In the genomic region with DNA sequence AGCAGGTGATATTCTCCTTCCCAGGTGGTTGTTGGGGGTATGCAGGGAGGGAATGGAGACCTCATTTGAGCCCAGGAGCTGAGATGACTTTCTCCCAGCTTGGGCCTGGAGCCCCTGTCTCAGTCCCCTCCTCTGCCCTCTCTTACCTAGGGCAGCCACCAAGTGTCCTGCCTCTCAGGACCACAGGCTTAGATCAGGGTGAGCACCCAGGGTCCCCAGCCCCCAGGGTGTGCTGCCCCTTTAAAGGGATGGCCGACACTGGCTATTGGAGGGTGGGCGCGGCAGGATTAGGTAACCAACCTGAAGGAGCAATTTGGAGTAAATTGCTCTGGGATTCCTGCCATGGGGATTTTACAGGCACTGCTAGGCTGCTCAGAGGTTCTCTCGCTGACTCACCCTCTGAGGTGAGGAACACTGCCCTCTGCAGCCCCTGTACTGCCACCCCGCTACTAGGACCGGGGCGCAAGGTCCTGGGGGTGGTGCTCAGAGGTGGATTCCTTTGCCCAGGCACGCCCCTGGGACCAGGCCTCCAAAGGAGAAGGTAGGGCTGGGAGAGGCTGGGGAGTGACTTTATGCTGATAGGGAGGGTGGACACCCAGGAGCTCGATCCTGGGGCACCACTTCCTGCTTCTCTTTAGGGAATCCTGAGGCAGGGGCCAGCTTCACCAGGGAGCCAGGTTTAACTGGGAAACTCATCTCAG, we compare ENCODE assay signal across 1 cellular context.
TF ChIP-seq lines count a peak whose summit lies in the region.

No MANE protein-coding gene starts in this region.

TF ChIP-seq in K562, 482 proteins besides CTCF, POLR2A, EP300 and RAD21 (continued from another document and continues in another):
- TF ChIP-seq SAP30 (IDR thresholded peaks at IDR 0.05; ENCODE audit: borderline replicate concordance, insufficient read depth, low read depth, low read length, poor library complexity, severe bottlenecking): no peak
- no peak for TF ChIP-seq POLR2AphosphoS5 (IDR thresholded peaks at IDR 0.05; ENCODE audit: control insufficient read depth, insufficient read depth, low read depth, low read length)
- TF ChIP-seq, protein P1, sequence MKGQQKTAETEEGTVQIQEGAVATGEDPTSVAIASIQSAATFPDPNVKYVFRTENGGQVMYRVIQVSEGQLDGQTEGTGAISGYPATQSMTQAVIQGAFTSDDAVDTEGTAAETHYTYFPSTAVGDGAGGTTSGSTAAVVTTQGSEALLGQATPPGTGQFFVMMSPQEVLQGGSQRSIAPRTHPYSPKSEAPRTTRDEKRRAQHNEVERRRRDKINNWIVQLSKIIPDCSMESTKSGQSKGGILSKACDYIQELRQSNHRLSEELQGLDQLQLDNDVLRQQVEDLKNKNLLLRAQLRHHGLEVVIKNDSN (CRISPR knock-in tag; IDR thresholded peaks at IDR 0.05): no peak
- TF ChIP-seq, protein P2, sequence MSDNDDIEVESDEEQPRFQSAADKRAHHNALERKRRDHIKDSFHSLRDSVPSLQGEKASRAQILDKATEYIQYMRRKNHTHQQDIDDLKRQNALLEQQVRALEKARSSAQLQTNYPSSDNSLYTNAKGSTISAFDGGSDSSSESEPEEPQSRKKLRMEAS (CRISPR knock-in tag; IDR thresholded peaks at IDR 0.05): no peak; the same call in 1 of the 2 replicates
- TF ChIP-seq RBM22 (IDR thresholded peaks at IDR 0.05; ENCODE audit: low read depth, low read length, poor library complexity, severe bottlenecking): no peak
- TF ChIP-seq RCOR1 (IDR thresholded peaks at IDR 0.05; ENCODE audit: borderline replicate concordance in 1 of 2, low read depth in 2 of 2, low read length in 2 of 2): peak in 1 of 2 experiments; percentile 52; a peak in 1 of 4 replicates
- TF ChIP-seq, protein P3, sequence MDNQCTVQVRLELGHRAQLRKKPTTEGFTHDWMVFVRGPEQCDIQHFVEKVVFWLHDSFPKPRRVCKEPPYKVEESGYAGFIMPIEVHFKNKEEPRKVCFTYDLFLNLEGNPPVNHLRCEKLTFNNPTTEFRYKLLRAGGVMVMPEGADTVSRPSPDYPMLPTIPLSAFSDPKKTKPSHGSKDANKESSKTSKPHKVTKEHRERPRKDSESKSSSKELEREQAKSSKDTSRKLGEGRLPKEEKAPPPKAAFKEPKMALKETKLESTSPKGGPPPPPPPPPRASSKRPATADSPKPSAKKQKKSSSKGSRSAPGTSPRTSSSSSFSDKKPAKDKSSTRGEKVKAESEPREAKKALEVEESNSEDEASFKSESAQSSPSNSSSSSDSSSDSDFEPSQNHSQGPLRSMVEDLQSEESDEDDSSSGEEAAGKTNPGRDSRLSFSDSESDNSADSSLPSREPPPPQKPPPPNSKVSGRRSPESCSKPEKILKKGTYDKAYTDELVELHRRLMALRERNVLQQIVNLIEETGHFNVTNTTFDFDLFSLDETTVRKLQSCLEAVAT (IDR thresholded peaks at IDR 0.05): no peak
- TF ChIP-seq MAZ (CRISPR knock-in tag; conservative IDR thresholded peaks at IDR 0.05 in 1 of 2, IDR thresholded peaks at IDR 0.05 in 1 of 2): peak; percentile 15 to 67; a peak in 1 of 4 replicates
- TF ChIP-seq NFE2 (IDR thresholded peaks at IDR 0.05; ENCODE audit: low read depth): peak; percentile 93
- TF ChIP-seq KAT7 (CRISPR knock-in tag; IDR thresholded peaks at IDR 0.05; ENCODE audit: borderline replicate concordance): 0 out of 2 replicates have a peak, but pooled peaks have one; percentile 49
- TF ChIP-seq, protein P4, sequence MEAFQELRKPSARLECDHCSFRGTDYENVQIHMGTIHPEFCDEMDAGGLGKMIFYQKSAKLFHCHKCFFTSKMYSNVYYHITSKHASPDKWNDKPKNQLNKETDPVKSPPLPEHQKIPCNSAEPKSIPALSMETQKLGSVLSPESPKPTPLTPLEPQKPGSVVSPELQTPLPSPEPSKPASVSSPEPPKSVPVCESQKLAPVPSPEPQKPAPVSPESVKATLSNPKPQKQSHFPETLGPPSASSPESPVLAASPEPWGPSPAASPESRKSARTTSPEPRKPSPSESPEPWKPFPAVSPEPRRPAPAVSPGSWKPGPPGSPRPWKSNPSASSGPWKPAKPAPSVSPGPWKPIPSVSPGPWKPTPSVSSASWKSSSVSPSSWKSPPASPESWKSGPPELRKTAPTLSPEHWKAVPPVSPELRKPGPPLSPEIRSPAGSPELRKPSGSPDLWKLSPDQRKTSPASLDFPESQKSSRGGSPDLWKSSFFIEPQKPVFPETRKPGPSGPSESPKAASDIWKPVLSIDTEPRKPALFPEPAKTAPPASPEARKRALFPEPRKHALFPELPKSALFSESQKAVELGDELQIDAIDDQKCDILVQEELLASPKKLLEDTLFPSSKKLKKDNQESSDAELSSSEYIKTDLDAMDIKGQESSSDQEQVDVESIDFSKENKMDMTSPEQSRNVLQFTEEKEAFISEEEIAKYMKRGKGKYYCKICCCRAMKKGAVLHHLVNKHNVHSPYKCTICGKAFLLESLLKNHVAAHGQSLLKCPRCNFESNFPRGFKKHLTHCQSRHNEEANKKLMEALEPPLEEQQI (IDR thresholded peaks at IDR 0.05): no peak
- no peak for TF ChIP-seq CHD2 (IDR thresholded peaks at IDR 0.05; ENCODE audit: low read depth, low read length)
- TF ChIP-seq, protein P5, sequence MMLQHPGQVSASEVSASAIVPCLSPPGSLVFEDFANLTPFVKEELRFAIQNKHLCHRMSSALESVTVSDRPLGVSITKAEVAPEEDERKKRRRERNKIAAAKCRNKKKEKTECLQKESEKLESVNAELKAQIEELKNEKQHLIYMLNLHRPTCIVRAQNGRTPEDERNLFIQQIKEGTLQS (IDR thresholded peaks at IDR 0.05): peak; percentile 88
- TF ChIP-seq, protein P5 (CRISPR knock-in tag; conservative IDR thresholded peaks at IDR 0.05): peak; percentile 80
- no peak for TF ChIP-seq ZNF12 (CRISPR knock-in tag; IDR thresholded peaks at IDR 0.05)
- TF ChIP-seq ATF1 (CRISPR knock-in tag; IDR thresholded peaks at IDR 0.05): no peak
- 0 out of 2 replicates have a peak, but pooled peaks have one; percentile 9 for TF ChIP-seq ATF1 (tag; IDR thresholded peaks at IDR 0.05)
- TF ChIP-seq TCF3 (CRISPR knock-in tag; IDR thresholded peaks at IDR 0.05): no peak
- no peak for TF ChIP-seq POLR2G (IDR thresholded peaks at IDR 0.05; ENCODE audit: low read depth, low read length)
- TF ChIP-seq DDX20 (tag; IDR thresholded peaks at IDR 0.05; ENCODE audit: low read depth): no peak
- TF ChIP-seq, protein P6, sequence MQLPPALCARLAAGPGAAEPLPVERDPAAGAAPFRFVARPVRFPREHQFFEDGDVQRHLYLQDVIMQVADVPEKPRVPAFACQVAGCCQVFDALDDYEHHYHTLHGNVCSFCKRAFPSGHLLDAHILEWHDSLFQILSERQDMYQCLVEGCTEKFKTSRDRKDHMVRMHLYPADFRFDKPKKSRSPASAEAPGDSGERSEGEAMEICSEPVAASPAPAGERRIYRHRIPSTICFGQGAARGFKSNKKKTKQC (CRISPR knock-in tag; IDR thresholded peaks at IDR 0.05): no peak
- peak; percentile 42; the same call in 1 of the 2 replicates for TF ChIP-seq ZNF316 (IDR thresholded peaks at IDR 0.05)
- peak in 1 of 2 experiments; percentile 51; a peak in 1 of 4 replicates for TF ChIP-seq SRF (CRISPR knock-in tag; IDR thresholded peaks at IDR 0.05)
- peak; percentile 1; the same call in 1 of the 2 replicates for TF ChIP-seq ZFX (CRISPR knock-in tag; IDR thresholded peaks at IDR 0.05)
- no peak for TF ChIP-seq KLF10 (CRISPR knock-in tag; IDR thresholded peaks at IDR 0.05)
- TF ChIP-seq, protein P7, sequence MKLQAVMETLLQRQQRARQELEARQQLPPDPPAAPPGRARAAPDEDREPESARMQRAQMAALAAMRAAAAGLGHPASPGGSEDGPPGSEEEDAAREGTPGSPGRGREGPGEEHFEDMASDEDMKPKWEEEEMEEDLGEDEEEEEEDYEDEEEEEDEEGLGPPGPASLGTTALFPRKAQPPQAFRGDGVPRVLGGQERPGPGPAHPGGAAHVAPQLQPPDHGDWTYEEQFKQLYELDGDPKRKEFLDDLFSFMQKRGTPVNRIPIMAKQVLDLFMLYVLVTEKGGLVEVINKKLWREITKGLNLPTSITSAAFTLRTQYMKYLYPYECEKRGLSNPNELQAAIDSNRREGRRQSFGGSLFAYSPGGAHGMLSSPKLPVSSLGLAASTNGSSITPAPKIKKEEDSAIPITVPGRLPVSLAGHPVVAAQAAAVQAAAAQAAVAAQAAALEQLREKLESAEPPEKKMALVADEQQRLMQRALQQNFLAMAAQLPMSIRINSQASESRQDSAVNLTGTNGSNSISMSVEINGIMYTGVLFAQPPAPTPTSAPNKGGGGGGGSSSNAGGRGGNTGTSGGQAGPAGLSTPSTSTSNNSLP (IDR thresholded peaks at IDR 0.05; ENCODE audit: borderline replicate concordance, low read depth, low read length): no peak
- TF ChIP-seq, protein P8, sequence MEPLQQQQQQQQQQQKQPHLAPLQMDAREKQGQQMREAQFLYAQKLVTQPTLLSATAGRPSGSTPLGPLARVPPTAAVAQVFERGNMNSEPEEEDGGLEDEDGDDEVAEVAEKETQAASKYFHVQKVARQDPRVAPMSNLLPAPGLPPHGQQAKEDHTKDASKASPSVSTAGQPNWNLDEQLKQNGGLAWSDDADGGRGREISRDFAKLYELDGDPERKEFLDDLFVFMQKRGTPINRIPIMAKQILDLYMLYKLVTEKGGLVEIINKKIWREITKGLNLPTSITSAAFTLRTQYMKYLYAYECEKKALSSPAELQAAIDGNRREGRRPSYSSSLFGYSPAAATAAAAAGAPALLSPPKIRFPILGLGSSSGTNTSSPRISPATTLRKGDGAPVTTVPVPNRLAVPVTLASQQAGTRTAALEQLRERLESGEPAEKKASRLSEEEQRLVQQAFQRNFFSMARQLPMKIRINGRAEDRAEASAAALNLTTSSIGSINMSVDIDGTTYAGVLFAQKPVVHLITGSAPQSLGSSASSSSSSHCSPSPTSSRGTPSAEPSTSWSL (CRISPR knock-in tag; IDR thresholded peaks at IDR 0.05; ENCODE audit: borderline replicate concordance): no peak
- TF ChIP-seq ZNF23 (CRISPR knock-in tag; IDR thresholded peaks at IDR 0.05): no peak
- TF ChIP-seq JUND (IDR thresholded peaks at IDR 0.05; ENCODE audit: borderline replicate concordance, low read depth, low read length): peak; percentile 91
- TF ChIP-seq JUND (tag; IDR thresholded peaks at IDR 0.05; ENCODE audit: borderline replicate concordance, low read depth, low read length): peak; percentile 83; the same call in 1 of the 3 replicates
- no peak for TF ChIP-seq DMBX1 (CRISPR knock-in tag; IDR thresholded peaks at IDR 0.05; ENCODE audit: borderline replicate concordance)
- TF ChIP-seq, protein P9, sequence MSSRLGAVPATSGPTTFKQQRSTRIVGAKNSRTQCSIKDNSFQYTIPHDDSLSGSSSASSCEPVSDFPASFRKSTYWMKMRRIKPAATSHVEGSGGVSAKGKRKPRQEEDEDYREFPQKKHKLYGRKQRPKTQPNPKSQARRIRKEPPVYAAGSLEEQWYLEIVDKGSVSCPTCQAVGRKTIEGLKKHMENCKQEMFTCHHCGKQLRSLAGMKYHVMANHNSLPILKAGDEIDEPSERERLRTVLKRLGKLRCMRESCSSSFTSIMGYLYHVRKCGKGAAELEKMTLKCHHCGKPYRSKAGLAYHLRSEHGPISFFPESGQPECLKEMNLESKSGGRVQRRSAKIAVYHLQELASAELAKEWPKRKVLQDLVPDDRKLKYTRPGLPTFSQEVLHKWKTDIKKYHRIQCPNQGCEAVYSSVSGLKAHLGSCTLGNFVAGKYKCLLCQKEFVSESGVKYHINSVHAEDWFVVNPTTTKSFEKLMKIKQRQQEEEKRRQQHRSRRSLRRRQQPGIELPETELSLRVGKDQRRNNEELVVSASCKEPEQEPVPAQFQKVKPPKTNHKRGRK (tag; IDR thresholded peaks at IDR 0.05): no peak
- TF ChIP-seq, protein P10, sequence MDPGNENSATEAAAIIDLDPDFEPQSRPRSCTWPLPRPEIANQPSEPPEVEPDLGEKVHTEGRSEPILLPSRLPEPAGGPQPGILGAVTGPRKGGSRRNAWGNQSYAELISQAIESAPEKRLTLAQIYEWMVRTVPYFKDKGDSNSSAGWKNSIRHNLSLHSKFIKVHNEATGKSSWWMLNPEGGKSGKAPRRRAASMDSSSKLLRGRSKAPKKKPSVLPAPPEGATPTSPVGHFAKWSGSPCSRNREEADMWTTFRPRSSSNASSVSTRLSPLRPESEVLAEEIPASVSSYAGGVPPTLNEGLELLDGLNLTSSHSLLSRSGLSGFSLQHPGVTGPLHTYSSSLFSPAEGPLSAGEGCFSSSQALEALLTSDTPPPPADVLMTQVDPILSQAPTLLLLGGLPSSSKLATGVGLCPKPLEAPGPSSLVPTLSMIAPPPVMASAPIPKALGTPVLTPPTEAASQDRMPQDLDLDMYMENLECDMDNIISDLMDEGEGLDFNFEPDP (CRISPR knock-in tag; IDR thresholded peaks at IDR 0.05): no peak
- TF ChIP-seq MAFF (IDR thresholded peaks at IDR 0.05; ENCODE audit: low read length): 0 out of 2 replicates have a peak, but pooled peaks have one; percentile 8
- TF ChIP-seq COPS2 (conservative IDR thresholded peaks at IDR 0.05): no peak
- no peak for TF ChIP-seq ZNF121 (CRISPR knock-in tag; conservative IDR thresholded peaks at IDR 0.05)
- peak; percentile 54; the same call in 1 of the 2 replicates for TF ChIP-seq HDAC2 (IDR thresholded peaks at IDR 0.05)
- TF ChIP-seq ELF4 (CRISPR knock-in tag; IDR thresholded peaks at IDR 0.05): no peak
- no peak for TF ChIP-seq ZNF79 (CRISPR knock-in tag; IDR thresholded peaks at IDR 0.05; ENCODE audit: low read depth)
- no peak for TF ChIP-seq CHD4 (IDR thresholded peaks at IDR 0.05; ENCODE audit: insufficient read depth, insufficient replicate concordance, low read depth, low read length, poor library complexity, severe bottlenecking)
- TF ChIP-seq ESRRA (IDR thresholded peaks at IDR 0.05; ENCODE audit: borderline replicate concordance, low read depth): peak; percentile 76; the same call in 1 of the 2 replicates
- TF ChIP-seq POLR3A (IDR thresholded peaks at IDR 0.05; ENCODE audit: borderline replicate concordance, extremely low read depth, insufficient read depth, insufficient read length): no peak
- TF ChIP-seq NFIX (CRISPR knock-in tag; IDR thresholded peaks at IDR 0.05; ENCODE audit: low read depth): no peak
- TF ChIP-seq NRF1 (conservative IDR thresholded peaks at IDR 0.05 in 1 of 2, IDR thresholded peaks at IDR 0.05 in 1 of 2): peak; percentile 21 to 22; a peak in 2 of 4 replicates
- peak; percentile 18; the same call in 1 of the 2 replicates for TF ChIP-seq ELF1 (tag; IDR thresholded peaks at IDR 0.05)
- TF ChIP-seq SIN3B (IDR thresholded peaks at IDR 0.05; ENCODE audit: low read depth): no peak
- peak; percentile 90 for TF ChIP-seq SMARCE1 (IDR thresholded peaks at IDR 0.05)
- 0 out of 2 replicates have a peak, but pooled peaks have one; percentile 36 for TF ChIP-seq LCOR (CRISPR knock-in tag; IDR thresholded peaks at IDR 0.05)
- no peak for TF ChIP-seq EWSR1 (IDR thresholded peaks at IDR 0.05; ENCODE audit: borderline replicate concordance, low read depth, partially characterized antibody)
- no peak for TF ChIP-seq GABPB1 (CRISPR knock-in tag; IDR thresholded peaks at IDR 0.05)
- TF ChIP-seq BDP1 (IDR thresholded peaks at IDR 0.05; ENCODE audit: insufficient read depth, insufficient read length): no peak
- no peak for TF ChIP-seq ZNF57 (CRISPR knock-in tag; IDR thresholded peaks at IDR 0.05)
- TF ChIP-seq PYGO2 (tag; IDR thresholded peaks at IDR 0.05): no peak
- TF ChIP-seq FIP1L1 (IDR thresholded peaks at IDR 0.05; ENCODE audit: low read depth, low read length, poor library complexity, severe bottlenecking): no peak
- no peak for TF ChIP-seq SNIP1 (IDR thresholded peaks at IDR 0.05; ENCODE audit: low read depth)
